ENCODE assay signal across 14 cellular contexts in genomic region chr15:57427367-57427821, GRCh38. TPM values are rescaled to one million over a fixed set of nuclear protein-coding genes. Genes with fewer than 3 reads are reported as not detected.
DNase-seq lines count a peak whose midpoint lies in the region; ATAC-seq, FAIRE-seq and TF ChIP-seq lines count a peak whose summit lies in the region.
"Had no signal": no experiment of that assay in that cellular context is flagged by ENCODE, and none has a peak within 500 bp of the region (broad histone marks: within the 10 kb centered on the region; RNA-seq: fewer than 3 reads in every experiment).

No MANE protein-coding gene starts in this region.

- intact Hi-C loops in heart right ventricle (cut with DNase I) (no loop called here), posterior vena cava (cut with DNase I) (no loop called here), testis (cut with DNase I; ENCODE audit: low total_unique reads) (no loop called here), stomach (cut with DNase I; ENCODE audit: low total_unique reads) (no loop called here)

- H3K27ac ChIP-seq in heart right ventricle, result peak overlapping the region in 6 of 10 donors; percentile 1 to 60 (median 27)
- peak overlapping the region in 1 of 2 donors; percentile 22 for H3K27ac ChIP-seq in testis
- peak overlapping the region in 1 of 5 donors; percentile 26 for H3K27ac ChIP-seq in stomach

- TF ChIP-seq CTCF in heart right ventricle (IDR thresholded peaks at IDR 0.05) (no peak), testis (IDR thresholded peaks at IDR 0.05) (no peak), stomach (IDR thresholded peaks at IDR 0.05) (no peak)

- H3K4me3 ChIP-seq in heart right ventricle (peak overlapping the region in 1 of 10 donors; percentile 8), testis (no peak overlapping the region), stomach (no peak overlapping the region)

- ATAC-seq in heart right ventricle, result peak in 7 of 8 donors; percentile 34 to 70 (median 39)
- no peak for ATAC-seq in GM21526 (IDR thresholded peaks at IDR 0.05; ENCODE audit: low FRiP score, unreplicated experiment)
- ATAC-seq: activated CD8-positive, alpha-beta T cell treated with anti-CD3 and anti-CD28 coated beads, Interleukin-2, amount 10 ng/mL, durations not matched to agents 7 days and 5 days had no signal

- 30 to 38% methylated on average over 9 of the region's 9 CpGs for WGBS in heart right ventricle, 2 donors
- WGBS in testis, 2 donors, result 46 to 58% methylated on average over 9 of the region's 9 CpGs
- WGBS in stomach, 5 donors, result 55 to 70% (median 63%) methylated on average over 9 of the region's 9 CpGs

- no peaks in the 10 kb centered on the region for H3K36me3 ChIP-seq in heart right ventricle
- no peaks in the 10 kb centered on the region for H3K36me3 ChIP-seq in testis (ENCODE audit: low read depth, missing control alignments)
- H3K36me3 ChIP-seq in stomach, result no peaks in the 10 kb centered on the region

- peak; percentile 40 for FAIRE-seq in G401.6 (lab: Jason Lieb, UNC)

- peak; percentile 36 for DNase-seq in T1000 (lab: John Stamatoyannopoulos, UW)
- no peak for DNase-seq in heart right ventricle
- peak; percentile 86 for DNase-seq in posterior vena cava (ENCODE audit: low spot score)
- DNase-seq in testis, result no peak
- no peak for DNase-seq in stomach
- DNase-seq in NCI-H510A (lab: John Stamatoyannopoulos, UW), result no peak
- DNase-seq: activated CD8-positive, alpha-beta T cell treated with anti-CD3 and anti-CD28 coated beads, Interleukin-2, amount 10 ng/mL, durations not matched to agents 7 days and 5 days; central memory CD4-positive, alpha-beta T cell; DMS79 treated with DMSO at 0.1 percent for 48 hours; immature natural killer cell; NCI-H1105 treated with DMSO at 0.1 percent for 48 hours; SIG-M5 had no signal

- no peak for TF ChIP-seq POLR2A in testis (IDR thresholded peaks at IDR 0.05)
- TF ChIP-seq POLR2A in stomach (IDR thresholded peaks at IDR 0.05), result no peak

- H3K9me3 ChIP-seq in heart right ventricle (no peaks in the 10 kb centered on the region), testis (no peaks in the 10 kb centered on the region), stomach (no peaks in the 10 kb centered on the region)

- no peaks in the 10 kb centered on the region for H3K27me3 ChIP-seq in heart right ventricle
- H3K27me3 ChIP-seq in testis, result no peaks in the 10 kb centered on the region
- no peaks in the 10 kb centered on the region for H3K27me3 ChIP-seq in stomach

- H3K4me1 ChIP-seq in heart right ventricle, result peaks cover 0 to 42% (median 19%) of the 10 kb centered on the region in 9 donors
- H3K4me1 ChIP-seq in testis, result peaks cover 14% of the 10 kb centered on the region
- H3K4me1 ChIP-seq in stomach, result peaks cover 12 to 43% (median 24%) of the 10 kb centered on the region in 4 donors

- no peak for TF ChIP-seq EP300 in stomach (IDR thresholded peaks at IDR 0.05)

RNA-seq across cellular contexts. Expression of gene CGNL1, which starts 51.1 kb away (rescaled TPM):
- total RNA-seq in heart right ventricle, result 10 to 100 TPM in 9 of 10 donors, 1 to 10 TPM in 1; 8.0 to 42.9 (median 35.5) TPM
- 1 to 10 TPM; 2.7 to 6.9 TPM for polyA plus RNA-seq in heart right ventricle
- total RNA-seq in posterior vena cava, result 10 to 100 TPM; 20.0 to 24.4 TPM
- total RNA-seq in testis, result 10 to 100 TPM; 29.2 to 40.2 TPM
- 21.0 TPM for polyA plus RNA-seq in testis (ENCODE audit: insufficient read depth, low read depth, low replicate concordance)
- total RNA-seq in stomach, result 10 to 100 TPM in 4 of 5 donors, under 1 TPM in 1; 0.29 to 36.2 (median 29.3) TPM
- polyA plus RNA-seq in stomach, result 10 to 100 TPM in 1 of 3 donors, 1 to 10 TPM in 2; 4.9 to 16.4 (median 8.2) TPM
- total RNA-seq: activated CD8-positive, alpha-beta T cell treated with anti-CD3 and anti-CD28 coated beads, Interleukin-2, amount 10 ng/mL, durations not matched to agents 7 days and 5 days had no signal
- polyA plus RNA-seq: immature natural killer cell had no signal

Comparison
In these comparisons a context has a peak if more than half of its experiments do, and no peak if none do; other contexts are left out.
1. DNase-seq: peak in T1000 (single experiment) and posterior vena cava (single experiment); none in heart right ventricle (0 of 2), testis (single experiment), stomach (single experiment) and NCI-H510A (single experiment).